ENCODE assay signal across 19 cellular contexts in genomic region chr4:14254806-14255445, GRCh38.
"Had no signal": no experiment of that assay in that cellular context is flagged by ENCODE, and none has a peak within 500 bp of the region (broad histone marks: within the 10 kb centered on the region; RNA-seq: fewer than 3 reads in every experiment).

No MANE protein-coding gene starts in this region.

- H3K4me3 Mint-ChIP-seq: activated B cell treated with CpG ODN at 0.5 μM for 24 hours; activated CD4-positive, alpha-beta T cell treated with anti-CD3 and anti-CD28 coated beads, Interleukin-2, amount 10 ng/mL, durations not matched to agents 7 days and 5 days; activated CD8-positive, alpha-beta T cell treated with anti-CD3 and anti-CD28 coated beads, Interleukin-2, amount 10 ng/mL, durations not matched to agents 7 days and 5 days; activated naive CD4-positive, alpha-beta T cell treated with anti-CD3 and anti-CD28 coated beads, Interleukin-2, amount 50 U/mL, for 24 hours; activated T-cell treated with anti-CD3 and anti-CD28 coated beads, Interleukin-2, amount 50 U/mL, for 4 hours; memory B cell; natural killer cell treated with Interleukin-12 subunit alpha and Interleukin-12 subunit beta and Interleukin-15 and Interleukin-18, amount 100 ng/mL, for 72 hours; T-cell had no signal

- H3K36me3 ChIP-seq: gastrocnemius medialis, heart right ventricle, right atrium auricular region, suprapubic skin, transverse colon, uterus had no signal

- H3K36me3 Mint-ChIP-seq: activated naive CD4-positive, alpha-beta T cell treated with anti-CD3 and anti-CD28 coated beads, Interleukin-2, amount 50 U/mL, for 24 hours; memory B cell; natural killer cell treated with Interleukin-12 subunit alpha and Interleukin-12 subunit beta and Interleukin-15 and Interleukin-18, amount 100 ng/mL, for 72 hours; T-cell had no signal

- ATAC-seq: activated CD8-positive, alpha-beta T cell treated with anti-CD3 and anti-CD28 coated beads, Interleukin-2, amount 10 ng/mL, durations not matched to agents 7 days and 5 days; activated T-cell treated with anti-CD3 and anti-CD28 coated beads, Interleukin-2, amount 50 U/mL, for 4 hours; gastrocnemius medialis; left ventricle myocardium superior; natural killer cell treated with Interleukin-12 subunit alpha and Interleukin-12 subunit beta and Interleukin-15 and Interleukin-18, amount 100 ng/mL, for 72 hours; stimulated activated naive CD8-positive, alpha-beta T cell treated with anti-CD3 and anti-CD28 coated beads, Interleukin-15, Interleukin-2, amounts not matched to agents 100 U/mL and 50 U/mL, for 24 hours; T-cell had no signal

- H3K4me1 Mint-ChIP-seq: activated B cell treated with CpG ODN at 0.5 μM for 24 hours; activated CD4-positive, alpha-beta T cell treated with anti-CD3 and anti-CD28 coated beads, Interleukin-2, amount 10 ng/mL, durations not matched to agents 7 days and 5 days; activated naive CD4-positive, alpha-beta T cell treated with anti-CD3 and anti-CD28 coated beads, Interleukin-2, amount 50 U/mL, for 24 hours; memory B cell; T-cell had no signal

- H3K9me3 Mint-ChIP-seq: activated T-cell treated with anti-CD3 and anti-CD28 coated beads, Interleukin-2, amount 50 U/mL, for 4 hours had no signal

- H3K27me3 ChIP-seq: gastrocnemius medialis, heart right ventricle, right atrium auricular region, suprapubic skin, transverse colon, uterus had no signal

- H3K4me3 ChIP-seq: gastrocnemius medialis, heart right ventricle, right atrium auricular region, suprapubic skin, transverse colon, uterus had no signal

- H3K27me3 Mint-ChIP-seq: activated B cell treated with CpG ODN at 0.5 μM for 24 hours; activated CD4-positive, alpha-beta T cell treated with anti-CD3 and anti-CD28 coated beads, Interleukin-2, amount 10 ng/mL, durations not matched to agents 7 days and 5 days; activated naive CD4-positive, alpha-beta T cell treated with anti-CD3 and anti-CD28 coated beads, Interleukin-2, amount 50 U/mL, for 24 hours; memory B cell; natural killer cell treated with Interleukin-12 subunit alpha and Interleukin-12 subunit beta and Interleukin-15 and Interleukin-18, amount 100 ng/mL, for 72 hours; T-cell had no signal

- H3K9me3 ChIP-seq: gastrocnemius medialis, right atrium auricular region, suprapubic skin, transverse colon, uterus had no signal

- H3K27ac Mint-ChIP-seq: activated B cell treated with CpG ODN at 0.5 μM for 24 hours; activated CD4-positive, alpha-beta T cell treated with anti-CD3 and anti-CD28 coated beads, Interleukin-2, amount 10 ng/mL, durations not matched to agents 7 days and 5 days; activated CD8-positive, alpha-beta T cell treated with anti-CD3 and anti-CD28 coated beads, Interleukin-2, amount 10 ng/mL, durations not matched to agents 7 days and 5 days; activated naive CD4-positive, alpha-beta T cell treated with anti-CD3 and anti-CD28 coated beads, Interleukin-2, amount 50 U/mL, for 24 hours; memory B cell; natural killer cell treated with Interleukin-12 subunit alpha and Interleukin-12 subunit beta and Interleukin-15 and Interleukin-18, amount 100 ng/mL, for 72 hours; T-cell had no signal

- H3K4me1 ChIP-seq: gastrocnemius medialis, heart right ventricle, right atrium auricular region, suprapubic skin, transverse colon, uterus had no signal

- DNase-seq: activated CD4-positive, alpha-beta T cell treated with anti-CD3 and anti-CD28 coated beads, Interleukin-2, amount 10 ng/mL, durations not matched to agents 7 days and 5 days; activated CD8-positive, alpha-beta T cell treated with anti-CD3 and anti-CD28 coated beads, Interleukin-2, amount 10 ng/mL, durations not matched to agents 7 days and 5 days; activated effector memory CD4-positive, alpha-beta T cell treated with Interleukin-2 at 50 U/mL for 16 hours; activated T-cell treated with anti-CD3 and anti-CD28 coated beads, Interleukin-2, amount 50 U/mL, for 4 hours; gastrocnemius medialis; kidney glomerular epithelial cell; T-helper 9 cell had no signal

- H3K27ac ChIP-seq: gastrocnemius medialis, heart right ventricle, right atrium auricular region, suprapubic skin, transverse colon, uterus had no signal
